ENCODE assay signal across 1 cellular context in genomic region chr4:107243141-107243779, GRCh38.
TF ChIP-seq lines count a peak whose summit lies in the region.

No MANE protein-coding gene starts in this region.

TF ChIP-seq in SK-N-SH, 30 proteins besides CTCF, POLR2A, EP300 and RAD21 (continued from another document):
- TF ChIP-seq ZBTB33 (IDR thresholded peaks at IDR 0.05; ENCODE audit: borderline replicate concordance, low read depth) (no peak), RFX5 (IDR thresholded peaks at IDR 0.05; ENCODE audit: low read length) (no peak), FOXM1 (IDR thresholded peaks at IDR 0.05; ENCODE audit: low read depth) (no peak), MEF2A (IDR thresholded peaks at IDR 0.05; ENCODE audit: borderline replicate concordance, low read depth) (no peak), SIN3A (IDR thresholded peaks at IDR 0.05; ENCODE audit: borderline replicate concordance, low read depth, low read length) (peak; percentile 33; the same call in 1 of the 2 replicates), USF2 (IDR thresholded peaks at IDR 0.05; ENCODE audit: borderline replicate concordance, low read depth, low read length) (no peak), SMC3 (IDR thresholded peaks at IDR 0.05; ENCODE audit: low read depth, low read length) (no peak), NFIC (IDR thresholded peaks at IDR 0.05; ENCODE audit: borderline replicate concordance) (peak; percentile 79), TEAD4 (IDR thresholded peaks at IDR 0.05; ENCODE audit: borderline replicate concordance, insufficient read depth) (peak; percentile 40; the same call in 1 of the 2 replicates), TAF1 (IDR thresholded peaks at IDR 0.05; ENCODE audit: borderline replicate concordance, low read depth, low read length) (0 out of 2 replicates have a peak, but pooled peaks have one; percentile 9), YY1 (IDR thresholded peaks at IDR 0.05; ENCODE audit: low read depth) (no peak; the same call in 1 of the 2 replicates), USF1 (IDR thresholded peaks at IDR 0.05; ENCODE audit: borderline replicate concordance, low read depth) (0 out of 2 replicates have a peak, but pooled peaks have one; percentile 2)
TF ChIP-seq in SK-N-SH: peak in this region for 12.
